Comparison of ENCODE assay signal across 18 cellular contexts in the genomic region with DNA sequence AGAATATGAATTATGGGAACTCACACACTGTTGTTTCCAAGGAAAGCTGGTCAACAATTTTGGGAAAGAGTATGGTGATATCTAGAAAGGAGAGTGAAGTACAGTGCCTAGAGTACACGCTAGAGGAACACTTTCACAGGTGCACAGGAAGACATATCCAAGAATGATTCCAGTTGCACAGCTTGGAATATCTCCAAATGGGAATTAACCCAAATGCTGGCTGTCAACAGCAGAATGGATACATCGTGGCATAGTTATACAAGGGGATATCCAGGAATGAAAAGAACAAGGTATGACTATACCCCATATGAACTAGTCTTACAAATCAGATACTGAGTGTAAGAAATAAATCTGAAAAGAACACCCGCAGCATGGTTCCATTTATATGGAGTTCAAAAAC.
"Had no signal": no experiment of that assay in that cellular context is flagged by ENCODE, and none has a peak within 500 bp of the region (broad histone marks: within the 10 kb centered on the region; RNA-seq: fewer than 3 reads in every experiment).

No MANE protein-coding gene starts in this region.

- ATAC-seq: foreskin keratinocyte; gastroesophageal sphincter; heart left ventricle; left lobe of liver; natural killer cell; pancreas; sciatic nerve; stimulated activated naive CD8-positive, alpha-beta T cell treated with anti-CD3 and anti-CD28 coated beads, Interleukin-15, amount 100 ng/mL, for 72 hours had no signal

- DNase-seq: effector memory CD4-positive, alpha-beta T cell; foreskin keratinocyte; kidney; natural killer cell; occipital lobe; pancreas; stimulated activated CD4-positive, alpha-beta T cell treated with anti-CD3 and anti-CD28 coated beads, Interleukin-12 subunit alpha, Interleukin-12 subunit beta, amount 100 ng/mL, for 4 hours; stimulated activated CD4-positive, alpha-beta T cell treated with anti-CD3 and anti-CD28 coated beads, Interleukin-1b, Interleukin-23, amount 100 ng/mL, for 48 hours; stimulated activated CD4-positive, alpha-beta T cell treated with anti-CD3 and anti-CD28 coated beads, Interleukin-4, amount 100 ng/mL, for 1 hour; stimulated activated CD8-positive, alpha-beta memory T cell treated with anti-CD3 and anti-CD28 coated beads, Interleukin-4, amount 100 ng/mL, for 48 hours; stimulated activated naive CD4-positive, alpha-beta T cell; stimulated activated naive CD8-positive, alpha-beta T cell treated with anti-CD3 and anti-CD28 coated beads, Interleukin-15, amount 100 ng/mL, for 72 hours; thyroid gland; trophoblast cell had no signal
